ENCODE assay signal across 26 cellular contexts in the genomic region with DNA sequence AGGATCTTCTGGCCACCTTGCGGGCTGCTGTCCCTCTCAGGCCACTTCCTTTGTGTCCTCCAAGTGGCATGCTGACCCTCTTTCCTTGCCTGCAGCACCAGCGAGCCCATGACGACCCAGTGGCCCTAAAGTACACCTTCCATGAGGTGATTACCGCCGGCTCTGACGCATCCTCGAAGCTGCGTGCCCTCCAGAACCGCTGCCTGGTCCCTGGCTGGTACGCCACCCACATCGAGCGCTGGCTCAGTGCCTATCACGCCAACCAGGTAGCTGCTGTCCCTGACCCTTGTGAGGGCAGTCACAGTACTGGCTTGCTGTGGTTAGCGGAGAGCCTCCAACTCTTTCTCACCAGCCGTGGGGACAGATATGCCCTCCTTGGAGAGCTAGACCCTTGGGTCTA.
"Had no signal": no experiment of that assay in that cellular context is flagged by ENCODE, and none has a peak within 500 bp of the region (broad histone marks: within the 10 kb centered on the region; RNA-seq: fewer than 3 reads in every experiment).

No MANE protein-coding gene starts in this region.

- H3K27ac ChIP-seq: adrenal gland, body of pancreas, colonic mucosa, epithelial cell of prostate, esophagus squamous epithelium, gastroesophageal sphincter had no signal

- H3K9me3 ChIP-seq: adrenal gland, body of pancreas, colonic mucosa, esophagus squamous epithelium, gastroesophageal sphincter had no signal

- H3K27me3 ChIP-seq: adrenal gland, body of pancreas, colonic mucosa, esophagus squamous epithelium, gastroesophageal sphincter had no signal

- H3K4me1 ChIP-seq: body of pancreas had no signal

- H3K4me3 ChIP-seq: adrenal gland, body of pancreas, colonic mucosa, esophagus squamous epithelium, gastroesophageal sphincter had no signal

- ATAC-seq: activated CD4-positive, alpha-beta T cell treated with anti-CD3 and anti-CD28 coated beads for 36 hours; activated CD8-positive, alpha-beta memory T cell treated with anti-CD3 and anti-CD28 coated beads, Interleukin-2, amount 10 ng/mL, durations not matched to agents 7 days and 5 days; activated CD8-positive, alpha-beta T cell treated with anti-CD3 and anti-CD28 coated beads, Interleukin-2, amount 10 ng/mL, durations not matched to agents 7 days and 5 days; activated naive CD8-positive, alpha-beta T cell treated with anti-CD3 and anti-CD28 coated beads, Interleukin-2, amount 50 U/mL, for 24 hours; body of pancreas; gastroesophageal sphincter had no signal

- DNase-seq: activated CD4-positive, alpha-beta memory T cell treated with anti-CD3 and anti-CD28 coated beads for 36 hours; activated CD4-positive, alpha-beta T cell treated with anti-CD3 and anti-CD28 coated beads for 36 hours; activated CD4-positive, alpha-beta T cell treated with anti-CD3 and anti-CD28 coated beads, Interleukin-2, amount 10 ng/mL, durations not matched to agents 24 days and 14 days; activated CD4-positive, CD25-positive, alpha-beta regulatory T cell; activated CD4-positive, CD25-positive, alpha-beta regulatory T cell treated with anti-CD3 and anti-CD28 coated beads, Interleukin-2, amount 50 U/mL, for 72 hours; activated CD8-positive, alpha-beta memory T cell treated with anti-CD3 and anti-CD28 coated beads, Interleukin-2, amount 10 ng/mL, durations not matched to agents 7 days and 5 days; activated CD8-positive, alpha-beta memory T cell treated with anti-CD3 and anti-CD28 coated beads, Interleukin-2, amount 50 U/mL, for 4 hours; activated CD8-positive, alpha-beta T cell treated with anti-CD3 and anti-CD28 coated beads, Interleukin-2, amount 10 ng/mL, durations not matched to agents 7 days and 5 days; activated effector memory CD4-positive, alpha-beta T cell treated with anti-CD3 and anti-CD28 coated beads, Interleukin-2, amount 50 U/mL, for 16 hours; activated naive CD4-positive, alpha-beta T cell treated with anti-CD3 and anti-CD28 coated beads for 36 hours; activated naive CD8-positive, alpha-beta T cell treated with anti-CD3 and anti-CD28 coated beads for 36 hours; activated naive CD8-positive, alpha-beta T cell treated with anti-CD3 and anti-CD28 coated beads, Interleukin-2, amount 50 U/mL, for 24 hours; activated T-cell treated with anti-CD3 and anti-CD28 coated beads, Interleukin-2, amount 50 U/mL, for 1 hour; activated T-cell treated with anti-CD3 and anti-CD28 coated beads, Interleukin-2, amount 50 U/mL, for 48 hours; amygdala; aorta; body of pancreas; caudate nucleus; colonic mucosa; effector CD8-positive, alpha-beta T cell; esophagus squamous epithelium; foreskin melanocyte; T-helper 2 cell had no signal
